Comparison of ENCODE assay signal across 1 cellular context in genomic region chr1:43493661-43494450, GRCh38.
TF ChIP-seq lines count a peak whose summit lies in the region.

No MANE protein-coding gene starts in this region.

TF ChIP-seq in HepG2, 621 proteins besides CTCF, POLR2A, EP300 and RAD21 (continued from another document and continues in another):
- TF ChIP-seq ZNF264 (CRISPR knock-in tag; IDR thresholded peaks at IDR 0.05) (peak; percentile 32; the same call in 1 of the 2 replicates), RCOR2 (CRISPR knock-in tag; IDR thresholded peaks at IDR 0.05) (no peak), ZNF292 (CRISPR knock-in tag; IDR thresholded peaks at IDR 0.05; ENCODE audit: borderline replicate concordance, low read depth) (no peak), AHR (CRISPR knock-in tag; IDR thresholded peaks at IDR 0.05) (no peak), HNF4G (IDR thresholded peaks at IDR 0.05; ENCODE audit: borderline replicate concordance, low read depth, low read length) (peak; percentile 32; the same call in 1 of the 2 replicates), HNF4G (CRISPR knock-in tag; IDR thresholded peaks at IDR 0.05; ENCODE audit: borderline replicate concordance, low read depth) (no peak), NR2F2 (IDR thresholded peaks at IDR 0.05; ENCODE audit: borderline replicate concordance, low read depth) (no peak), MBNL3 (CRISPR knock-in tag; conservative IDR thresholded peaks at IDR 0.05) (no peak), ZKSCAN1 (IDR thresholded peaks at IDR 0.05; ENCODE audit: low read length) (no peak), PAXIP1 (CRISPR knock-in tag; conservative IDR thresholded peaks at IDR 0.05) (peak; percentile 56; the same call in 1 of the 2 replicates), MAFK (conservative IDR thresholded peaks at IDR 0.05 in 1 of 2, IDR thresholded peaks at IDR 0.05 in 1 of 2; ENCODE audit: low read length in 2 of 2) (peak; percentile 79), RFXANK (CRISPR knock-in tag; IDR thresholded peaks at IDR 0.05) (no peak), FOXP1 (IDR thresholded peaks at IDR 0.05) (no peak), FOXP1 (CRISPR knock-in tag; IDR thresholded peaks at IDR 0.05) (peak; percentile 65), ZNF253 (CRISPR knock-in tag; IDR thresholded peaks at IDR 0.05; ENCODE audit: borderline replicate concordance) (no peak), CEBPG (CRISPR knock-in tag; IDR thresholded peaks at IDR 0.05) (peak; percentile 64), ATAD3A (CRISPR knock-in tag; IDR thresholded peaks at IDR 0.05) (no peak), KLF12 (CRISPR knock-in tag; IDR thresholded peaks at IDR 0.05; ENCODE audit: borderline replicate concordance) (no peak), TSC22D2 (CRISPR knock-in tag; IDR thresholded peaks at IDR 0.05; ENCODE audit: borderline replicate concordance) (no peak), KDM6A (CRISPR knock-in tag; IDR thresholded peaks at IDR 0.05; ENCODE audit: low read depth) (0 out of 2 replicates have a peak, but pooled peaks have one; percentile 29), BRD4 (CRISPR knock-in tag; IDR thresholded peaks at IDR 0.05) (no peak), TCF7L2 (IDR thresholded peaks at IDR 0.05; ENCODE audit: low read depth, low read length) (no peak), MLX (CRISPR knock-in tag; IDR thresholded peaks at IDR 0.05) (no peak), ARID5B (CRISPR knock-in tag; IDR thresholded peaks at IDR 0.05) (peak; percentile 56; the same call in 1 of the 2 replicates), FOXA3 (CRISPR knock-in tag; IDR thresholded peaks at IDR 0.05) (peak; percentile 75), RXRB (CRISPR knock-in tag; IDR thresholded peaks at IDR 0.05; ENCODE audit: borderline replicate concordance) (peak; percentile 31; the same call in 1 of the 2 replicates), YEATS4 (CRISPR knock-in tag; IDR thresholded peaks at IDR 0.05; ENCODE audit: borderline replicate concordance) (no peak), ZNF782 (CRISPR knock-in tag; IDR thresholded peaks at IDR 0.05; ENCODE audit: borderline replicate concordance) (no peak), ISX (CRISPR knock-in tag; conservative IDR thresholded peaks at IDR 0.05) (no peak), MEF2D (CRISPR knock-in tag; IDR thresholded peaks at IDR 0.05) (no peak), CSRNP2 (CRISPR knock-in tag; conservative IDR thresholded peaks at IDR 0.05; ENCODE audit: low read depth) (no peak), CAMTA2 (CRISPR knock-in tag; IDR thresholded peaks at IDR 0.05; ENCODE audit: borderline replicate concordance) (no peak), NKX3-1 (CRISPR knock-in tag; IDR thresholded peaks at IDR 0.05) (no peak), MAFF (IDR thresholded peaks at IDR 0.05; ENCODE audit: low read depth, low read length) (peak; percentile 85), ZNF704 (CRISPR knock-in tag; IDR thresholded peaks at IDR 0.05; ENCODE audit: borderline replicate concordance) (no peak), NFAT5 (CRISPR knock-in tag; IDR thresholded peaks at IDR 0.05) (no peak), ZFP62 (CRISPR knock-in tag; IDR thresholded peaks at IDR 0.05) (no peak)
- TF ChIP-seq, protein P1, sequence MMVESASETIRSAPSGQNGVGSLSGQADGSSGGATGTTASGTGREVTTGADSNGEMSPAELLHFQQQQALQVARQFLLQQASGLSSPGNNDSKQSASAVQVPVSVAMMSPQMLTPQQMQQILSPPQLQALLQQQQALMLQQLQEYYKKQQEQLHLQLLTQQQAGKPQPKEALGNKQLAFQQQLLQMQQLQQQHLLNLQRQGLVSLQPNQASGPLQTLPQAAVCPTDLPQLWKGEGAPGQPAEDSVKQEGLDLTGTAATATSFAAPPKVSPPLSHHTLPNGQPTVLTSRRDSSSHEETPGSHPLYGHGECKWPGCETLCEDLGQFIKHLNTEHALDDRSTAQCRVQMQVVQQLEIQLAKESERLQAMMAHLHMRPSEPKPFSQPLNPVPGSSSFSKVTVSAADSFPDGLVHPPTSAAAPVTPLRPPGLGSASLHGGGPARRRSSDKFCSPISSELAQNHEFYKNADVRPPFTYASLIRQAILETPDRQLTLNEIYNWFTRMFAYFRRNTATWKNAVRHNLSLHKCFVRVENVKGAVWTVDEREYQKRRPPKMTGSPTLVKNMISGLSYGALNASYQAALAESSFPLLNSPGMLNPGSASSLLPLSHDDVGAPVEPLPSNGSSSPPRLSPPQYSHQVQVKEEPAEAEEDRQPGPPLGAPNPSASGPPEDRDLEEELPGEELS (CRISPR knock-in tag; IDR thresholded peaks at IDR 0.05) = peak; percentile 42; the same call in 1 of the 2 replicates
- TF ChIP-seq, protein P2, sequence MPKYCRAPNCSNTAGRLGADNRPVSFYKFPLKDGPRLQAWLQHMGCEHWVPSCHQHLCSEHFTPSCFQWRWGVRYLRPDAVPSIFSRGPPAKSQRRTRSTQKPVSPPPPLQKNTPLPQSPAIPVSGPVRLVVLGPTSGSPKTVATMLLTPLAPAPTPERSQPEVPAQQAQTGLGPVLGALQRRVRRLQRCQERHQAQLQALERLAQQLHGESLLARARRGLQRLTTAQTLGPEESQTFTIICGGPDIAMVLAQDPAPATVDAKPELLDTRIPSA (CRISPR knock-in tag; IDR thresholded peaks at IDR 0.05; ENCODE audit: borderline replicate concordance) = no peak
- TF ChIP-seq, protein P3, sequence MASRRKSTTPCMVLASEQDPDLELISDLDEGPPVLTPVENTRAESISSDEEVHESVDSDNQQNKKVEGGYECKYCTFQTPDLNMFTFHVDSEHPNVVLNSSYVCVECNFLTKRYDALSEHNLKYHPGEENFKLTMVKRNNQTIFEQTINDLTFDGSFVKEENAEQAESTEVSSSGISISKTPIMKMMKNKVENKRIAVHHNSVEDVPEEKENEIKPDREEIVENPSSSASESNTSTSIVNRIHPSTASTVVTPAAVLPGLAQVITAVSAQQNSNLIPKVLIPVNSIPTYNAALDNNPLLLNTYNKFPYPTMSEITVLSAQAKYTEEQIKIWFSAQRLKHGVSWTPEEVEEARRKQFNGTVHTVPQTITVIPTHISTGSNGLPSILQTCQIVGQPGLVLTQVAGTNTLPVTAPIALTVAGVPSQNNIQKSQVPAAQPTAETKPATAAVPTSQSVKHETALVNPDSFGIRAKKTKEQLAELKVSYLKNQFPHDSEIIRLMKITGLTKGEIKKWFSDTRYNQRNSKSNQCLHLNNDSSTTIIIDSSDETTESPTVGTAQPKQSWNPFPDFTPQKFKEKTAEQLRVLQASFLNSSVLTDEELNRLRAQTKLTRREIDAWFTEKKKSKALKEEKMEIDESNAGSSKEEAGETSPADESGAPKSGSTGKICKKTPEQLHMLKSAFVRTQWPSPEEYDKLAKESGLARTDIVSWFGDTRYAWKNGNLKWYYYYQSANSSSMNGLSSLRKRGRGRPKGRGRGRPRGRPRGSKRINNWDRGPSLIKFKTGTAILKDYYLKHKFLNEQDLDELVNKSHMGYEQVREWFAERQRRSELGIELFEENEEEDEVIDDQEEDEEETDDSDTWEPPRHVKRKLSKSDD (CRISPR knock-in tag; IDR thresholded peaks at IDR 0.05; ENCODE audit: low read depth) = no peak
